Comparison of ENCODE assay signal across 9 cellular contexts in the genomic region with DNA sequence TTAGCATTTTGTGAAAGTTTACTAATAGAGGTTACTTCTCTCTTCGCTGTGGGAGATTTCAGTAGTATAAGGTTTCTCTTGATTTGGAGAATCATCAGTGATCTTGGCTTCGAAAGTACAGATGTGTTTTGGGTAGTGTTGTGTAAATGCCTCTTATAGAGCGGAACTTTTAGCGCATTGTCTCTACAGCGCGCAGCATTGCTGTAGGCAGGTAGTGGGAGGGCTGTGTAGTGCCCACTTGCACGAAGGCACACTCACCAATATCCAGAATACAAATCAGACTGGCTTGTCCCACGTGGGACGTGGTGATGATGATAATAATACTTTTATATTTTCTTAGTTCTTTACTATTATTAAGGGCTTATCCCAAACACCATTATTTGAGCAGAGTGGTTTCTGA. TPM values are rescaled to one million over a fixed set of nuclear protein-coding genes. Genes with fewer than 3 reads are reported as not detected.
DNase-seq lines count a peak whose midpoint lies in the region; ATAC-seq and TF ChIP-seq lines count a peak whose summit lies in the region.
"Had no signal": no experiment of that assay in that cellular context is flagged by ENCODE, and none has a peak within 500 bp of the region (broad histone marks: within the 10 kb centered on the region; RNA-seq: fewer than 3 reads in every experiment).

No MANE protein-coding gene starts in this region.

- H3K36me3 ChIP-seq in kidney epithelial cell (ENCODE audit: control insufficient read depth, insufficient read depth, low read length) (no peaks in the 10 kb centered on the region), suprapubic skin (no peaks in the 10 kb centered on the region)

- H3K9me3 ChIP-seq in suprapubic skin = no peaks in the 10 kb centered on the region

- WGBS in suprapubic skin = 79% methylated on average over 9 of the region's 9 CpGs

- no peak for TF ChIP-seq EP300 in suprapubic skin (IDR thresholded peaks at IDR 0.05)

- peak overlapping the region; percentile 56 for H3K27ac Mint-ChIP-seq in activated T-cell treated with anti-CD3 and anti-CD28 coated beads, Interleukin-2, amount 50 U/mL, for 72 hours

- no peak overlapping the region for H3K27ac ChIP-seq in suprapubic skin

- TF ChIP-seq CTCF in kidney epithelial cell (IDR thresholded peaks at IDR 0.05; ENCODE audit: insufficient read depth, low read length, poor library complexity, severe bottlenecking) (no peak), suprapubic skin (IDR thresholded peaks at IDR 0.05) (no peak)

- H3K4me3 ChIP-seq in kidney epithelial cell (ENCODE audit: low read depth, low read length) (peak overlapping the region; percentile 82), suprapubic skin (peak overlapping the region; percentile 84)

- H3K27me3 ChIP-seq in kidney epithelial cell (ENCODE audit: control insufficient read depth, insufficient read depth, low read length) = no peaks in the 10 kb centered on the region
- no peaks in the 10 kb centered on the region for H3K27me3 ChIP-seq in suprapubic skin

- peaks cover 41% of the 10 kb centered on the region for H3K4me1 ChIP-seq in suprapubic skin

- peak; percentile 25 for DNase-seq in activated T-cell treated with anti-CD3 and anti-CD28 coated beads, Interleukin-2, amount 50 U/mL, for 4 hours
- DNase-seq in activated T-cell treated with anti-CD3 and anti-CD28 coated beads for 4 hours (no peak), kidney epithelial cell (ENCODE audit: low read depth) (no peak), suprapubic skin (ENCODE audit: low spot score in 2 of 2) (no peak), NCI-H510A treated with DMSO at 0.1 percent for 48 hours (lab: John Stamatoyannopoulos, UW) (no peak), AML-193 (lab: John Stamatoyannopoulos, UW) (no peak)
- peak in 1 of 2 donors; percentile 23 for DNase-seq in activated T-cell treated with anti-CD3 and anti-CD28 coated beads, Interleukin-2, amount 50 U/mL, for 72 hours
- DNase-seq: NCI-H774 had no signal

- H3K36me3 Mint-ChIP-seq in activated T-cell treated with anti-CD3 and anti-CD28 coated beads, Interleukin-2, amount 50 U/mL, for 4 hours (ENCODE audit: insufficient read depth) = no peaks in the 10 kb centered on the region
- peaks cover 0 to 4% of the 10 kb centered on the region in 2 donors for H3K36me3 Mint-ChIP-seq in activated T-cell treated with anti-CD3 and anti-CD28 coated beads, Interleukin-2, amount 50 U/mL, for 72 hours (ENCODE audit: insufficient read depth in 2 of 2)

- TF ChIP-seq POLR2A in suprapubic skin (IDR thresholded peaks at IDR 0.05) = no peak

- ATAC-seq in activated T-cell treated with anti-CD3 and anti-CD28 coated beads, Interleukin-2, amount 50 U/mL, for 4 hours = no peak
- ATAC-seq in activated T-cell treated with anti-CD3 and anti-CD28 coated beads, Interleukin-2, amount 50 U/mL, for 72 hours (replicated peaks in 1 of 2) = no peak
- ATAC-seq in HG03159 (IDR thresholded peaks at IDR 0.05; ENCODE audit: unreplicated experiment) = no peak

- H3K27me3 Mint-ChIP-seq in activated T-cell treated with anti-CD3 and anti-CD28 coated beads, Interleukin-2, amount 50 U/mL, for 4 hours (ENCODE audit: low read depth) = no peaks in the 10 kb centered on the region
- H3K27me3 Mint-ChIP-seq in activated T-cell treated with anti-CD3 and anti-CD28 coated beads, Interleukin-2, amount 50 U/mL, for 72 hours (ENCODE audit: low read depth) = no peaks in the 10 kb centered on the region

- H3K4me3 Mint-ChIP-seq in activated T-cell treated with anti-CD3 and anti-CD28 coated beads, Interleukin-2, amount 50 U/mL, for 4 hours = peak overlapping the region; percentile 72
- H3K4me3 Mint-ChIP-seq in activated T-cell treated with anti-CD3 and anti-CD28 coated beads, Interleukin-2, amount 50 U/mL, for 72 hours = peak overlapping the region; percentile 73 to 81

- H3K9me3 Mint-ChIP-seq in activated T-cell treated with anti-CD3 and anti-CD28 coated beads, Interleukin-2, amount 50 U/mL, for 4 hours = no peaks in the 10 kb centered on the region
- H3K9me3 Mint-ChIP-seq in activated T-cell treated with anti-CD3 and anti-CD28 coated beads, Interleukin-2, amount 50 U/mL, for 72 hours = peaks cover 0 to 2% of the 10 kb centered on the region in 2 donors

- H3K4me1 Mint-ChIP-seq in activated T-cell treated with anti-CD3 and anti-CD28 coated beads, Interleukin-2, amount 50 U/mL, for 4 hours (ENCODE audit: low read depth) = peaks cover 52% of the 10 kb centered on the region
- peaks cover 68% of the 10 kb centered on the region for H3K4me1 Mint-ChIP-seq in activated T-cell treated with anti-CD3 and anti-CD28 coated beads, Interleukin-2, amount 50 U/mL, for 72 hours (ENCODE audit: low read depth)

RNA-seq across cellular contexts. Expression of a gene that starts 51.4 kb away (rescaled TPM):
- 1 to 10 TPM; 1.4 to 2.1 (median 2.0) TPM for total RNA-seq in activated T-cell treated with anti-CD3 and anti-CD28 coated beads, Interleukin-2, amount 50 U/mL, for 4 hours
- total RNA-seq in activated T-cell treated with anti-CD3 and anti-CD28 coated beads, Interleukin-2, amount 50 U/mL, for 72 hours = under 1 TPM; 0.81 to 0.89 TPM
- 5.8 and 6.9 TPM in 2 replicates for total RNA-seq in kidney epithelial cell
- total RNA-seq in suprapubic skin = 10 to 100 TPM; 54.5 to 78.1 (median 69.3) TPM
